ENCODE assay signal across 25 cellular contexts in genomic region chr16:57658878-57659674, GRCh38. TPM values are rescaled to one million over a fixed set of nuclear protein-coding genes. Genes with fewer than 3 reads are reported as not detected.
"Had no signal": no experiment of that assay in that cellular context is flagged by ENCODE, and none has a peak within 500 bp of the region (broad histone marks: within the 10 kb centered on the region; RNA-seq: fewer than 3 reads in every experiment).

No MANE protein-coding gene starts in this region.

- H3K4me1 ChIP-seq: colonic mucosa, pancreas, prostate gland, suprapubic skin, thyroid gland had no signal

- H3K27ac ChIP-seq: colonic mucosa, hepatocyte, pancreas, prostate gland, suprapubic skin, thyroid gland had no signal

- FAIRE-seq: endothelial cell of umbilical vein, pancreas, urothelium cell line had no signal

- H3K9me3 Mint-ChIP-seq: endodermal cell; naive thymus-derived CD4-positive, alpha-beta T cell; neural crest cell; type B pancreatic cell had no signal

- H3K4me1 Mint-ChIP-seq: neural crest cell had no signal

- ATAC-seq: naive thymus-derived CD4-positive, alpha-beta T cell; pancreas; sciatic nerve; stimulated activated naive CD8-positive, alpha-beta T cell treated with anti-CD3 and anti-CD28 coated beads, Interleukin-15, Interleukin-2, amounts not matched to agents 100 U/mL and 50 U/mL, for 24 hours had no signal

- H3K9me3 ChIP-seq: colonic mucosa, pancreas, prostate gland, suprapubic skin, thyroid gland had no signal

- DNase-seq: cerebellar nuclear complex; colonic mucosa; dermis blood vessel endothelial cell; endodermal cell; erythroblast; foreskin melanocyte; head of caudate nucleus; kidney glomerular epithelial cell; mesendoderm; naive thymus-derived CD4-positive, alpha-beta T cell; occipital lobe; stimulated activated CD4-positive, alpha-beta T cell treated with anti-CD3 and anti-CD28 coated beads, Interleukin-12 subunit alpha, Interleukin-12 subunit beta, amount 100 ng/mL, for 4 hours; stimulated activated naive CD8-positive, alpha-beta T cell treated with anti-CD3 and anti-CD28 coated beads, Interleukin-15, Interleukin-2, amounts not matched to agents 100 U/mL and 50 U/mL, for 24 hours; thyroid gland had no signal

- H3K36me3 Mint-ChIP-seq: type B pancreatic cell had no signal

- H3K79me2 ChIP-seq: hepatocyte had no signal

- H2AFZ ChIP-seq: hepatocyte had no signal

- H3K4me3 ChIP-seq: colonic mucosa, hepatocyte, pancreas, prostate gland, suprapubic skin, thyroid gland had no signal

- H3K27me3 Mint-ChIP-seq: naive thymus-derived CD4-positive, alpha-beta T cell; type B pancreatic cell had no signal

- H3K36me3 ChIP-seq: colonic mucosa had no signal

- H3K27ac Mint-ChIP-seq: endodermal cell, type B pancreatic cell had no signal

- H3K4me2 ChIP-seq: hepatocyte had no signal

- H3K27me3 ChIP-seq: colonic mucosa, hepatocyte, pancreas, suprapubic skin, thyroid gland had no signal

- H3K4me3 Mint-ChIP-seq: endodermal cell; naive thymus-derived CD4-positive, alpha-beta T cell; neural crest cell; type B pancreatic cell had no signal

RNA-seq across cellular contexts. Expression of gene ADGRG3, which starts 9.0 kb away (rescaled TPM):
- total RNA-seq: endodermal cell, endothelial cell of umbilical vein, hepatocyte, neural crest cell, prostate gland, renal cortical epithelial cell had no signal
- polyA plus RNA-seq: endothelial cell of umbilical vein; hepatocyte; naive thymus-derived CD4-positive, alpha-beta T cell had no signal

RNA-seq across cellular contexts. Expression of gene DRC7, which starts 35.5 kb away (rescaled TPM):
- total RNA-seq: colonic mucosa; dermis blood vessel endothelial cell; naive thymus-derived CD4-positive, alpha-beta T cell; sciatic nerve; skeletal muscle tissue; suprapubic skin had no signal
- polyA plus RNA-seq: naive thymus-derived CD4-positive, alpha-beta T cell had no signal
